Comparison of ENCODE assay signal across 11 cellular contexts in genomic region chr19:1455002-1455335, GRCh38. TPM values are rescaled to one million over a fixed set of nuclear protein-coding genes. Genes with fewer than 3 reads are reported as not detected.
A peak's percentile ranks its signal among the peaks of the same experiment; 100 is the strongest.
DNase-seq lines count a peak whose midpoint lies in the region; ATAC-seq and TF ChIP-seq lines count a peak whose summit lies in the region.
"Had no signal": no experiment of that assay in that cellular context is flagged by ENCODE, and none has a peak within 500 bp of the region (broad histone marks: within the 10 kb centered on the region; RNA-seq: fewer than 3 reads in every experiment).

No MANE protein-coding gene starts in this region.

- CTCF ChIA-PET in OCI-LY7 (lab: Charles Lee; ENCODE audit: unreplicated experiment) = no interaction called here

- intact Hi-C loops in left ventricle myocardium superior (cut with micrococcal nuclease) (no loop called here), left cardiac atrium (cut with DNase I) (loop anchor here in 1 of 2 donors (10.0 kb wide), 1 partner anchor 170 kb away; the partner anchor contains the start of gene EFNA2), OCI-LY7 (cut with micrococcal nuclease; ENCODE audit: unreplicated experiment) (loop anchor here (1.0 kb wide), 1 partner anchor 24 kb away; the partner anchor contains the start of gene C19orf25)

- no peaks in the 10 kb centered on the region for H3K79me2 ChIP-seq in OCI-LY7 (ENCODE audit: insufficient read depth, low read depth, low read length)

- no peaks in the 10 kb centered on the region for H4K20me1 ChIP-seq in OCI-LY7 (ENCODE audit: insufficient read depth, low read length)

- ATAC-seq in left ventricle myocardium superior = no peak
- no peak for ATAC-seq in left cardiac atrium

- H3K9me3 ChIP-seq in OCI-LY7 (ENCODE audit: low read length) = no peaks in the 10 kb centered on the region

- peak overlapping the region; percentile 85 for H3K4me2 ChIP-seq in OCI-LY7 (ENCODE audit: low read length)

- no peaks in the 10 kb centered on the region for H3K36me3 ChIP-seq in OCI-LY7 (ENCODE audit: insufficient read depth, low read length)

- peaks cover 31% of the 10 kb centered on the region for H3K4me1 ChIP-seq in OCI-LY7 (ENCODE audit: insufficient read depth, low read length, poor library complexity, severe bottlenecking)

- H3K4me3 ChIP-seq in OCI-LY7 (ENCODE audit: low read depth, low read length, poor library complexity, severe bottlenecking) = peak overlapping the region; percentile 52

- peak overlapping the region; percentile 59 for H3K27ac ChIP-seq in OCI-LY7 (ENCODE audit: low read depth, low read length, poor library complexity, severe bottlenecking)
- H3K27ac ChIP-seq in cingulate gyrus (ENCODE audit: low read depth, low read length) = peak overlapping the region; percentile 23

- no peak overlapping the region for H2AFZ ChIP-seq in OCI-LY7 (ENCODE audit: low read length)

- in situ Hi-C loops in G401 (cut with HindIII; ENCODE audit: low sequenced_read_pairs) = no loop called here

- peak; percentile 24 for DNase-seq in left ventricle myocardium superior
- no peak for DNase-seq in left cardiac atrium
- DNase-seq in OCI-LY7 (ENCODE audit: low spot score) = no peak
- no peak for DNase-seq in G401 (ENCODE audit: low spot score)
- DNase-seq in A172 (ENCODE audit: low spot score) = no peak
- no peak for DNase-seq in activated gamma-delta T cell treated with Interleukin-2 at 50 U/mL for 16 hours
- DNase-seq in activated CD4-positive, alpha-beta T cell treated with anti-CD3 and anti-CD28 coated beads, Interleukin-2, amount 50 U/mL, for 1 hour = no peak
- DNase-seq: activated T-cell treated with anti-CD3 and anti-CD28 coated beads for 4 hours, islet precursor cell, NCI-H1092 treated with DMSO at 0.1 percent for 48 hours had no signal

- TF ChIP-seq CTCF in OCI-LY7 (conservative IDR thresholded peaks at IDR 0.05; ENCODE audit: low read length) = no peak

- no TSS peak for BruUV-seq in OCI-LY7 (replicated peaks; lab: Mats Ljungman, UMichigan)

- POLR2A ChIA-PET in OCI-LY7 (lab: Charles Lee) = no interaction called here

- H3K9me2 ChIP-seq in OCI-LY7 (ENCODE audit: insufficient read depth, low read length) = no peaks in the 10 kb centered on the region

RNA-seq across cellular contexts. Expression of gene APC2, which starts 5.0 kb away (rescaled TPM):
- total RNA-seq in left ventricle myocardium superior = 0.17 TPM
- total RNA-seq in left cardiac atrium = under 1 TPM; 0.18 to 0.21 TPM
- 0.23 and 0.57 TPM in 2 replicates for total RNA-seq in OCI-LY7 (2014; rRNA removed; shearing (Covaris generic))
- 2.4 and 5.5 TPM in 2 replicates for total RNA-seq in OCI-LY7 (2022)
- total RNA-seq in G401 (2014; rRNA removed; shearing (Covaris generic)) = 13.4 and 15.4 TPM in 2 replicates
- 0.79 and 5.5 TPM in 2 replicates for total RNA-seq in A172 (2014; rRNA removed; shearing (Covaris generic))

RNA-seq across cellular contexts. Expression of gene RPS15, which starts 16.8 kb away (rescaled TPM):
- total RNA-seq in left ventricle myocardium superior = 625 TPM
- 100 to 1,000 TPM; 714 to 737 TPM for total RNA-seq in left cardiac atrium
- total RNA-seq in OCI-LY7 (2014; rRNA removed; shearing (Covaris generic)) = 2,068 and 2,241 TPM in 2 replicates
- total RNA-seq in OCI-LY7 (2022) = 1,654 and 1,860 TPM in 2 replicates
- total RNA-seq in G401 (2014; rRNA removed; shearing (Covaris generic)) = 1,108 and 1,164 TPM in 2 replicates
- total RNA-seq in A172 (2014; rRNA removed; shearing (Covaris generic)) = 2,554 and 2,923 TPM in 2 replicates

RNA-seq across cellular contexts. Expression of gene C19orf25, which starts 24.0 kb away (rescaled TPM):
- total RNA-seq in left ventricle myocardium superior (16.2 TPM), left cardiac atrium (10 to 100 TPM; 16.1 to 18.9 TPM), OCI-LY7 (2022) (54.6 and 58.6 TPM in 2 replicates)
- 27.1 and 45.6 TPM in 2 replicates for total RNA-seq in OCI-LY7 (2014; rRNA removed; shearing (Covaris generic))
- 86.7 and 90.0 TPM in 2 replicates for total RNA-seq in G401 (2014; rRNA removed; shearing (Covaris generic))
- total RNA-seq in A172 (2014; rRNA removed; shearing (Covaris generic)) = 44.0 and 60.4 TPM in 2 replicates

RNA-seq across cellular contexts. Expression of gene PCSK4, which starts 35.2 kb away (rescaled TPM):
- total RNA-seq in left ventricle myocardium superior (2.8 TPM), left cardiac atrium (1 to 10 TPM in 1 of 2 donors, under 1 TPM in 1; 0.89 to 1.6 TPM), OCI-LY7 (2022) (13.0 and 15.7 TPM in 2 replicates)
- total RNA-seq in OCI-LY7 (2014; rRNA removed; shearing (Covaris generic)) = 1.9 and 8.3 TPM in 2 replicates
- total RNA-seq in G401 (2014; rRNA removed; shearing (Covaris generic)) = 1.8 and 9.2 TPM in 2 replicates
- total RNA-seq in A172 (2014; rRNA removed; shearing (Covaris generic)) = 3.1 and 5.4 TPM in 2 replicates

RNA-seq across cellular contexts. Expression of gene REEP6, which starts 36.0 kb away (rescaled TPM):
- total RNA-seq in left ventricle myocardium superior (0.72 TPM), left cardiac atrium (1 to 10 TPM; 2.2 to 2.3 TPM), OCI-LY7 (2022) (3.1 and 3.6 TPM in 2 replicates)
- total RNA-seq in OCI-LY7 (2014; rRNA removed; shearing (Covaris generic)) = 0.46 and 1.3 TPM in 2 replicates
- 18.4 and 20.6 TPM in 2 replicates for total RNA-seq in G401 (2014; rRNA removed; shearing (Covaris generic))
- 4.1 and 4.3 TPM in 2 replicates for total RNA-seq in A172 (2014; rRNA removed; shearing (Covaris generic))
